8 cellular contexts compared by ENCODE assay signal in genomic region chr17:29294580-29294900, GRCh38. TPM values are rescaled to one million over a fixed set of nuclear protein-coding genes. Genes with fewer than 3 reads are reported as not detected.
DNase-seq lines count a peak whose midpoint lies in the region; ATAC-seq lines count a peak whose summit lies in the region.

No MANE protein-coding gene starts in this region.

- H3K9me3 Mint-ChIP-seq in activated T-helper 17 cell treated with anti-CD3 and anti-CD28 coated beads, Interleukin-2, amount 50 U/mL, for 72 hours: no peaks in the 10 kb centered on the region

- H3K36me3 ChIP-seq in iPS-20b (ENCODE audit: insufficient read depth, low read depth, low read length): peaks cover 14% of the 10 kb centered on the region

- peak overlapping the region; percentile 95 for H3K4me3 ChIP-seq in iPS-20b (ENCODE audit: low read length)

- no peaks in the 10 kb centered on the region for H3K27me3 ChIP-seq in iPS-20b (ENCODE audit: insufficient read depth, low read length)

- no peaks in the 10 kb centered on the region for H3K9me3 ChIP-seq in iPS-20b (ENCODE audit: insufficient read depth, low read depth, low read length)

- H3K9ac ChIP-seq in iPS-20b (ENCODE audit: low read depth, low read length): peak overlapping the region; percentile 97

- H3K27ac ChIP-seq in iPS-20b (ENCODE audit: low read length): peak overlapping the region; percentile 84
- peak overlapping the region; percentile 88 for H3K27ac ChIP-seq in substantia nigra (ENCODE audit: low read depth, low read length, poor library complexity, severe bottlenecking)

- DNase-seq in NCI-H748 (lab: John Stamatoyannopoulos, UW; ENCODE audit: unreplicated experiment) (peak; percentile 53), NCI-H748 treated with DMSO at 0.1 percent for 48 hours (lab: John Stamatoyannopoulos, UW) (no peak), substantia nigra (lab: John Stamatoyannopoulos, UW) (no peak), NCI-H2227 (lab: John Stamatoyannopoulos, UW; ENCODE audit: unreplicated experiment) (no peak)

- peaks cover 13% of the 10 kb centered on the region for H3K4me1 Mint-ChIP-seq in activated T-helper 17 cell treated with anti-CD3 and anti-CD28 coated beads, Interleukin-2, amount 50 U/mL, for 72 hours

- ATAC-seq in activated T-helper 17 cell treated with anti-CD3 and anti-CD28 coated beads, Interleukin-2, amount 50 U/mL, for 72 hours (replicated peaks): no peak
- ATAC-seq in HG03442 (IDR thresholded peaks at IDR 0.05; ENCODE audit: unreplicated experiment): no peak
- ATAC-seq in HG03457 (IDR thresholded peaks at IDR 0.05; ENCODE audit: unreplicated experiment): no peak

- peaks cover 40% of the 10 kb centered on the region for H3K36me3 Mint-ChIP-seq in activated T-helper 17 cell treated with anti-CD3 and anti-CD28 coated beads, Interleukin-2, amount 50 U/mL, for 72 hours (ENCODE audit: low read depth)

- H3K27ac Mint-ChIP-seq in activated T-helper 17 cell treated with anti-CD3 and anti-CD28 coated beads, Interleukin-2, amount 50 U/mL, for 72 hours: peak overlapping the region; percentile 99

- no peaks in the 10 kb centered on the region for H3K27me3 Mint-ChIP-seq in activated T-helper 17 cell treated with anti-CD3 and anti-CD28 coated beads, Interleukin-2, amount 50 U/mL, for 72 hours

- peak overlapping the region; percentile 99 for H3K4me3 Mint-ChIP-seq in activated T-helper 17 cell treated with anti-CD3 and anti-CD28 coated beads, Interleukin-2, amount 50 U/mL, for 72 hours

- peaks cover 5% of the 10 kb centered on the region; the same call in 1 of the 2 replicates for H3K4me1 ChIP-seq in iPS-20b (ENCODE audit: insufficient read depth, low read length)

RNA-seq across cellular contexts. Expression of gene NUFIP2, which starts 0.6 kb away (rescaled TPM):
- 10 to 100 TPM; 61.6 to 65.1 TPM for total RNA-seq in activated T-helper 17 cell treated with anti-CD3 and anti-CD28 coated beads, Interleukin-2, amount 50 U/mL, for 72 hours

RNA-seq across cellular contexts. Expression of gene CRYBA1, which starts 47.9 kb away (rescaled TPM):
- not detected for total RNA-seq in activated T-helper 17 cell treated with anti-CD3 and anti-CD28 coated beads, Interleukin-2, amount 50 U/mL, for 72 hours
